In the genomic region with DNA sequence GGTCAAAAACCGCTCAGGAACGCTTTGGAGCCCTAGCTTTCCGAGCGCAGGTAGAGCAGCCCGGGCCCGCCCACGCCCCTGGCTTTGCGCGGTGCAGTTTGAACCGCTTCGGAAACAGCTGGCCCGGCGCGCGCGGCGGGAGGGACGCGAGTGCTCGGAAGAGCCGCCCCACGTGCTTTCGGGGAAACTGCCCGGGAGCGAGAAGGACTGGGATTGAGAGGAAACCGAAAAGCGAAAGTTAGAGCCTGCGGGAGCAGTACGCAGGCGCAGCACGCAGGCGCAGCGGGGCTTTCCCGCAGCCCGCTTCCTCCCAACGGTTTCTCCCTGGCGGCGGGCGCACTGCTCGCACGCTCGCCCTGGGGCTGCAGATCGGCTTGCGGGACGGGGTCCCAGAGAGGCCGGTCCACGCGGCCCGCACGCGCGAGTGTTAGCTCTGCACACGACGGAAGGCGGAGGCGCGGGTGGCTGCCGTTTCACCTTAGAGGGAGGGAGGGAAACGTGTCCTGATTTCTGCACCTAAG, we compare ENCODE assay signal across 1 cellular context.
TF ChIP-seq lines count a peak whose summit lies in the region.

No MANE protein-coding gene starts in this region.

TF ChIP-seq in HepG2, 621 proteins besides CTCF, POLR2A, EP300 and RAD21 (continued from another document and continues in another):
- TF ChIP-seq, protein P1, sequence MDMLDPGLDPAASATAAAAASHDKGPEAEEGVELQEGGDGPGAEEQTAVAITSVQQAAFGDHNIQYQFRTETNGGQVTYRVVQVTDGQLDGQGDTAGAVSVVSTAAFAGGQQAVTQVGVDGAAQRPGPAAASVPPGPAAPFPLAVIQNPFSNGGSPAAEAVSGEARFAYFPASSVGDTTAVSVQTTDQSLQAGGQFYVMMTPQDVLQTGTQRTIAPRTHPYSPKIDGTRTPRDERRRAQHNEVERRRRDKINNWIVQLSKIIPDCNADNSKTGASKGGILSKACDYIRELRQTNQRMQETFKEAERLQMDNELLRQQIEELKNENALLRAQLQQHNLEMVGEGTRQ (IDR thresholded peaks at IDR 0.05; ENCODE audit: low read depth, low read length): peak; percentile 90
- TF ChIP-seq, protein P1 (CRISPR knock-in tag; IDR thresholded peaks at IDR 0.05; ENCODE audit: borderline replicate concordance): peak; percentile 96
- TF ChIP-seq HMGA1 (CRISPR knock-in tag; conservative IDR thresholded peaks at IDR 0.05) (no peak), FOXK2 (IDR thresholded peaks at IDR 0.05) (peak; percentile 92), ZNF263 (CRISPR knock-in tag; IDR thresholded peaks at IDR 0.05) (peak; percentile 78; the same call in 1 of the 2 replicates), MIXL1 (CRISPR knock-in tag; IDR thresholded peaks at IDR 0.05) (peak; percentile 98), ARNT (IDR thresholded peaks at IDR 0.05) (no peak), TOPORS (CRISPR knock-in tag; IDR thresholded peaks at IDR 0.05) (peak; percentile 99), ZNF160 (CRISPR knock-in tag; IDR thresholded peaks at IDR 0.05) (peak; percentile 97), ZNF501 (CRISPR knock-in tag; IDR thresholded peaks at IDR 0.05) (peak; percentile 99), ZNF605 (CRISPR knock-in tag; IDR thresholded peaks at IDR 0.05) (peak; percentile 97), ZNF792 (CRISPR knock-in tag; IDR thresholded peaks at IDR 0.05) (peak; percentile 99), PHB2 (IDR thresholded peaks at IDR 0.05; ENCODE audit: partially characterized antibody) (no peak), KMT2A (CRISPR knock-in tag; IDR thresholded peaks at IDR 0.05) (peak; percentile 100), IKZF1 (IDR thresholded peaks at IDR 0.05) (no peak), ZNF253 (CRISPR knock-in tag; IDR thresholded peaks at IDR 0.05; ENCODE audit: borderline replicate concordance) (peak; percentile 99), HNRNPH1 (optimal IDR thresholded peaks at IDR 0.05; ENCODE audit: low read depth, low read length) (no peak), NR2F2 (IDR thresholded peaks at IDR 0.05; ENCODE audit: borderline replicate concordance, low read depth) (peak; percentile 87; the same call in 1 of the 2 replicates), HNRNPLL (IDR thresholded peaks at IDR 0.05; ENCODE audit: low read depth, low read length, poor library complexity, severe bottlenecking) (peak; percentile 95), HOXD1 (CRISPR knock-in tag; IDR thresholded peaks at IDR 0.05) (peak; percentile 98), ZFY (CRISPR knock-in tag; IDR thresholded peaks at IDR 0.05) (peak; percentile 69; the same call in 1 of the 2 replicates), ZFP36 (IDR thresholded peaks at IDR 0.05; ENCODE audit: borderline replicate concordance, low read depth, low read length, partially characterized antibody) (no peak), ZBTB3 (CRISPR knock-in tag; IDR thresholded peaks at IDR 0.05; ENCODE audit: borderline replicate concordance, low read depth) (no peak; the same call in 1 of the 2 replicates), ZNF296 (CRISPR knock-in tag; conservative IDR thresholded peaks at IDR 0.05) (no peak), ZNF547 (CRISPR knock-in tag; IDR thresholded peaks at IDR 0.05) (peak; percentile 97), CHCHD3 (CRISPR knock-in tag; IDR thresholded peaks at IDR 0.05) (peak; percentile 97), RARA (CRISPR knock-in tag; IDR thresholded peaks at IDR 0.05) (peak; percentile 86), MED1 (CRISPR knock-in tag; IDR thresholded peaks at IDR 0.05) (peak; percentile 98), TEAD3 (CRISPR knock-in tag; optimal IDR thresholded peaks at IDR 0.05; ENCODE audit: borderline replicate concordance) (peak; percentile 95), CREB1 (IDR thresholded peaks at IDR 0.05) (peak; percentile 80), CREB1 (CRISPR knock-in tag; IDR thresholded peaks at IDR 0.05) (peak; percentile 87), ZNF232 (CRISPR knock-in tag; IDR thresholded peaks at IDR 0.05; ENCODE audit: borderline replicate concordance) (peak; percentile 98), MBNL3 (CRISPR knock-in tag; conservative IDR thresholded peaks at IDR 0.05) (no peak), ZNF629 (CRISPR knock-in tag; conservative IDR thresholded peaks at IDR 0.05) (peak; percentile 66), KAT7 (CRISPR knock-in tag; IDR thresholded peaks at IDR 0.05; ENCODE audit: borderline replicate concordance) (peak; percentile 100), ZBTB7A (CRISPR knock-in tag; IDR thresholded peaks at IDR 0.05) (peak; percentile 72; the same call in 1 of the 2 replicates), ZNF143 (CRISPR knock-in tag; IDR thresholded peaks at IDR 0.05) (peak; percentile 82), SMC3 (IDR thresholded peaks at IDR 0.05; ENCODE audit: low read length) (no peak; the same call in 1 of the 2 replicates), SMAD9 (CRISPR knock-in tag; IDR thresholded peaks at IDR 0.05) (peak; percentile 92; the same call in 1 of the 2 replicates), ZNF430 (CRISPR knock-in tag; IDR thresholded peaks at IDR 0.05) (peak; percentile 95)
- TF ChIP-seq, protein P2, sequence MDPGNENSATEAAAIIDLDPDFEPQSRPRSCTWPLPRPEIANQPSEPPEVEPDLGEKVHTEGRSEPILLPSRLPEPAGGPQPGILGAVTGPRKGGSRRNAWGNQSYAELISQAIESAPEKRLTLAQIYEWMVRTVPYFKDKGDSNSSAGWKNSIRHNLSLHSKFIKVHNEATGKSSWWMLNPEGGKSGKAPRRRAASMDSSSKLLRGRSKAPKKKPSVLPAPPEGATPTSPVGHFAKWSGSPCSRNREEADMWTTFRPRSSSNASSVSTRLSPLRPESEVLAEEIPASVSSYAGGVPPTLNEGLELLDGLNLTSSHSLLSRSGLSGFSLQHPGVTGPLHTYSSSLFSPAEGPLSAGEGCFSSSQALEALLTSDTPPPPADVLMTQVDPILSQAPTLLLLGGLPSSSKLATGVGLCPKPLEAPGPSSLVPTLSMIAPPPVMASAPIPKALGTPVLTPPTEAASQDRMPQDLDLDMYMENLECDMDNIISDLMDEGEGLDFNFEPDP (CRISPR knock-in tag; conservative IDR thresholded peaks at IDR 0.05): peak; percentile 99
- TF ChIP-seq, protein P3, sequence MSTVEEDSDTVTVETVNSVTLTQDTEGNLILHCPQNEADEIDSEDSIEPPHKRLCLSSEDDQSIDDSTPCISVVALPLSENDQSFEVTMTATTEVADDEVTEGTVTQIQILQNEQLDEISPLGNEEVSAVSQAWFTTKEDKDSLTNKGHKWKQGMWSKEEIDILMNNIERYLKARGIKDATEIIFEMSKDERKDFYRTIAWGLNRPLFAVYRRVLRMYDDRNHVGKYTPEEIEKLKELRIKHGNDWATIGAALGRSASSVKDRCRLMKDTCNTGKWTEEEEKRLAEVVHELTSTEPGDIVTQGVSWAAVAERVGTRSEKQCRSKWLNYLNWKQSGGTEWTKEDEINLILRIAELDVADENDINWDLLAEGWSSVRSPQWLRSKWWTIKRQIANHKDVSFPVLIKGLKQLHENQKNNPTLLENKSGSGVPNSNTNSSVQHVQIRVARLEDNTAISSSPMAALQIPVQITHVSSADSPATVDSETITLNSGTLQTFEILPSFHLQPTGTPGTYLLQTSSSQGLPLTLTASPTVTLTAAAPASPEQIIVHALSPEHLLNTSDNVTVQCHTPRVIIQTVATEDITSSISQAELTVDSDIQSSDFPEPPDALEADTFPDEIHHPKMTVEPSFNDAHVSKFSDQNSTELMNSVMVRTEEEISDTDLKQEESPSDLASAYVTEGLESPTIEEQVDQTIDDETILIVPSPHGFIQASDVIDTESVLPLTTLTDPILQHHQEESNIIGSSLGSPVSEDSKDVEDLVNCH (CRISPR knock-in tag; IDR thresholded peaks at IDR 0.05): no peak
- TF ChIP-seq, protein P4, sequence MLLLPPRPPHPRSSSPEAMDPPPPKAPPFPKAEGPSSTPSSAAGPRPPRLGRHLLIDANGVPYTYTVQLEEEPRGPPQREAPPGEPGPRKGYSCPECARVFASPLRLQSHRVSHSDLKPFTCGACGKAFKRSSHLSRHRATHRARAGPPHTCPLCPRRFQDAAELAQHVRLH (CRISPR knock-in tag; IDR thresholded peaks at IDR 0.05; ENCODE audit: borderline replicate concordance, low read depth): peak; percentile 100
- TF ChIP-seq, protein P5, sequence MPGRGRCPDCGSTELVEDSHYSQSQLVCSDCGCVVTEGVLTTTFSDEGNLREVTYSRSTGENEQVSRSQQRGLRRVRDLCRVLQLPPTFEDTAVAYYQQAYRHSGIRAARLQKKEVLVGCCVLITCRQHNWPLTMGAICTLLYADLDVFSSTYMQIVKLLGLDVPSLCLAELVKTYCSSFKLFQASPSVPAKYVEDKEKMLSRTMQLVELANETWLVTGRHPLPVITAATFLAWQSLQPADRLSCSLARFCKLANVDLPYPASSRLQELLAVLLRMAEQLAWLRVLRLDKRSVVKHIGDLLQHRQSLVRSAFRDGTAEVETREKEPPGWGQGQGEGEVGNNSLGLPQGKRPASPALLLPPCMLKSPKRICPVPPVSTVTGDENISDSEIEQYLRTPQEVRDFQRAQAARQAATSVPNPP (CRISPR knock-in tag; IDR thresholded peaks at IDR 0.05): peak; percentile 99
- TF ChIP-seq, protein P6, sequence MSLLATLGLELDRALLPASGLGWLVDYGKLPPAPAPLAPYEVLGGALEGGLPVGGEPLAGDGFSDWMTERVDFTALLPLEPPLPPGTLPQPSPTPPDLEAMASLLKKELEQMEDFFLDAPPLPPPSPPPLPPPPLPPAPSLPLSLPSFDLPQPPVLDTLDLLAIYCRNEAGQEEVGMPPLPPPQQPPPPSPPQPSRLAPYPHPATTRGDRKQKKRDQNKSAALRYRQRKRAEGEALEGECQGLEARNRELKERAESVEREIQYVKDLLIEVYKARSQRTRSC (CRISPR knock-in tag; IDR thresholded peaks at IDR 0.05; ENCODE audit: low read depth): 0 out of 2 replicates have a peak, but pooled peaks have one; percentile 80
- TF ChIP-seq, protein P7, sequence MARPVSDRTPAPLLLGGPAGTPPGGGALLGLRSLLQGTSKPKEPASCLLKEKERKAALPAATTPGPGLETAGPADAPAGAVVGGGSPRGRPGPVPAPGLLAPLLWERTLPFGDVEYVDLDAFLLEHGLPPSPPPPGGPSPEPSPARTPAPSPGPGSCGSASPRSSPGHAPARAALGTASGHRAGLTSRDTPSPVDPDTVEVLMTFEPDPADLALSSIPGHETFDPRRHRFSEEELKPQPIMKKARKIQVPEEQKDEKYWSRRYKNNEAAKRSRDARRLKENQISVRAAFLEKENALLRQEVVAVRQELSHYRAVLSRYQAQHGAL (CRISPR knock-in tag; IDR thresholded peaks at IDR 0.05; ENCODE audit: not compliant biosample characterization): peak; percentile 95
- TF ChIP-seq, protein P8, sequence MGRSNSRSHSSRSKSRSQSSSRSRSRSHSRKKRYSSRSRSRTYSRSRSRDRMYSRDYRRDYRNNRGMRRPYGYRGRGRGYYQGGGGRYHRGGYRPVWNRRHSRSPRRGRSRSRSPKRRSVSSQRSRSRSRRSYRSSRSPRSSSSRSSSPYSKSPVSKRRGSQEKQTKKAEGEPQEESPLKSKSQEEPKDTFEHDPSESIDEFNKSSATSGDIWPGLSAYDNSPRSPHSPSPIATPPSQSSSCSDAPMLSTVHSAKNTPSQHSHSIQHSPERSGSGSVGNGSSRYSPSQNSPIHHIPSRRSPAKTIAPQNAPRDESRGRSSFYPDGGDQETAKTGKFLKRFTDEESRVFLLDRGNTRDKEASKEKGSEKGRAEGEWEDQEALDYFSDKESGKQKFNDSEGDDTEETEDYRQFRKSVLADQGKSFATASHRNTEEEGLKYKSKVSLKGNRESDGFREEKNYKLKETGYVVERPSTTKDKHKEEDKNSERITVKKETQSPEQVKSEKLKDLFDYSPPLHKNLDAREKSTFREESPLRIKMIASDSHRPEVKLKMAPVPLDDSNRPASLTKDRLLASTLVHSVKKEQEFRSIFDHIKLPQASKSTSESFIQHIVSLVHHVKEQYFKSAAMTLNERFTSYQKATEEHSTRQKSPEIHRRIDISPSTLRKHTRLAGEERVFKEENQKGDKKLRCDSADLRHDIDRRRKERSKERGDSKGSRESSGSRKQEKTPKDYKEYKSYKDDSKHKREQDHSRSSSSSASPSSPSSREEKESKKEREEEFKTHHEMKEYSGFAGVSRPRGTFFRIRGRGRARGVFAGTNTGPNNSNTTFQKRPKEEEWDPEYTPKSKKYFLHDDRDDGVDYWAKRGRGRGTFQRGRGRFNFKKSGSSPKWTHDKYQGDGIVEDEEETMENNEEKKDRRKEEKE (IDR thresholded peaks at IDR 0.05): no peak
- TF ChIP-seq, protein P9, sequence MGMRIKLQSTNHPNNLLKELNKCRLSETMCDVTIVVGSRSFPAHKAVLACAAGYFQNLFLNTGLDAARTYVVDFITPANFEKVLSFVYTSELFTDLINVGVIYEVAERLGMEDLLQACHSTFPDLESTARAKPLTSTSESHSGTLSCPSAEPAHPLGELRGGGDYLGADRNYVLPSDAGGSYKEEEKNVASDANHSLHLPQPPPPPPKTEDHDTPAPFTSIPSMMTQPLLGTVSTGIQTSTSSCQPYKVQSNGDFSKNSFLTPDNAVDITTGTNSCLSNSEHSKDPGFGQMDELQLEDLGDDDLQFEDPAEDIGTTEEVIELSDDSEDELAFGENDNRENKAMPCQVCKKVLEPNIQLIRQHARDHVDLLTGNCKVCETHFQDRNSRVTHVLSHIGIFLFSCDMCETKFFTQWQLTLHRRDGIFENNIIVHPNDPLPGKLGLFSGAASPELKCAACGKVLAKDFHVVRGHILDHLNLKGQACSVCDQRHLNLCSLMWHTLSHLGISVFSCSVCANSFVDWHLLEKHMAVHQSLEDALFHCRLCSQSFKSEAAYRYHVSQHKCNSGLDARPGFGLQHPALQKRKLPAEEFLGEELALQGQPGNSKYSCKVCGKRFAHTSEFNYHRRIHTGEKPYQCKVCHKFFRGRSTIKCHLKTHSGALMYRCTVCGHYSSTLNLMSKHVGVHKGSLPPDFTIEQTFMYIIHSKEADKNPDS (CRISPR knock-in tag; IDR thresholded peaks at IDR 0.05): 0 out of 2 replicates have a peak, but pooled peaks have one; percentile 5
- TF ChIP-seq, protein P10, sequence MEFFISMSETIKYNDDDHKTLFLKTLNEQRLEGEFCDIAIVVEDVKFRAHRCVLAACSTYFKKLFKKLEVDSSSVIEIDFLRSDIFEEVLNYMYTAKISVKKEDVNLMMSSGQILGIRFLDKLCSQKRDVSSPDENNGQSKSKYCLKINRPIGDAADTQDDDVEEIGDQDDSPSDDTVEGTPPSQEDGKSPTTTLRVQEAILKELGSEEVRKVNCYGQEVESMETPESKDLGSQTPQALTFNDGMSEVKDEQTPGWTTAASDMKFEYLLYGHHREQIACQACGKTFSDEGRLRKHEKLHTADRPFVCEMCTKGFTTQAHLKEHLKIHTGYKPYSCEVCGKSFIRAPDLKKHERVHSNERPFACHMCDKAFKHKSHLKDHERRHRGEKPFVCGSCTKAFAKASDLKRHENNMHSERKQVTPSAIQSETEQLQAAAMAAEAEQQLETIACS (CRISPR knock-in tag; IDR thresholded peaks at IDR 0.05): peak; percentile 87
